Comparison of ENCODE assay signal across 9 cellular contexts in the genomic region with DNA sequence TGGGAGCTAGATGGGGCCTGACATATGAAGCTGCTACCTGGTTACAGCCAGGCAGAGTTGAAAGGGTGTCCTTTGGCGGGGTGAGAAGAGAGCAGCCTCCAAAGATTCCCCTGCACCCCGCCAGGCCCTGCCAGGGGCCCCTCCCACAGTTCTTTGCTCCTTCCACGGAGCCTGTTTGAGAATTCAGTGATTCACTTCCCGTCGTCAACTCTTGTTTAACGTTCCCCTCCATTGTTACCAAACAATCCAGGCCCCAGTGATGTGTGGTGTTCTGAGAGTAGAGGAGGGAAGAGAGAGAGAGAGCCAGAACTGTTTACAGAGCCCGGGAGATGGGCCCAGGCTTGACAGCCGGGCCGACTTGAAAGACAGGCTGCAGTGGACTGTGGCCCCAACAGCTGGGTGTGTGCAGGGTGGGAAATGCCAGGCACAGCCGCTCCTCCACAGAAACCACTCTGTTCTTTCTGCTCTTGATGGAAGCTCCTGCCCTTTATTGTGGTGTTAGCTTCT.
A peak's percentile ranks its signal among the peaks of the same experiment; 100 is the strongest.
DNase-seq lines count a peak whose midpoint lies in the region; ATAC-seq, FAIRE-seq and TF ChIP-seq lines count a peak whose summit lies in the region.
"Had no signal": no experiment of that assay in that cellular context is flagged by ENCODE, and none has a peak within 500 bp of the region (broad histone marks: within the 10 kb centered on the region; RNA-seq: fewer than 3 reads in every experiment).

No MANE protein-coding gene starts in this region.

- no peaks in the 10 kb centered on the region for H3K36me3 ChIP-seq in mesodermal cell (ENCODE audit: control insufficient read depth, insufficient read depth, low read length)
- no peaks in the 10 kb centered on the region for H3K36me3 ChIP-seq in thyroid gland
- H3K36me3 ChIP-seq in Karpas-422 (ENCODE audit: insufficient read depth, low read length): no peaks in the 10 kb centered on the region
- H3K36me3 ChIP-seq: HAP-1 had no signal

- peaks cover 86% of the 10 kb centered on the region for H3K4me1 ChIP-seq in mesodermal cell (ENCODE audit: control insufficient read depth, insufficient read depth, low read length, poor library complexity, severe bottlenecking)
- peaks cover 80 to 95% of the 10 kb centered on the region in 2 donors for H3K4me1 ChIP-seq in thyroid gland
- H3K4me1 ChIP-seq in Karpas-422 (ENCODE audit: low read length): peaks cover under 1% of the 10 kb centered on the region

- no peak for FAIRE-seq in RCC 7860 (lab: Jason Lieb, UNC)

- no peak overlapping the region for H3K9ac ChIP-seq in Karpas-422 (ENCODE audit: low read length)

- no peak for ATAC-seq in HG02970 (IDR thresholded peaks at IDR 0.05; ENCODE audit: low FRiP score, unreplicated experiment)

- intact Hi-C loops in thyroid gland (cut with DNase I): loop anchor here (5.0 kb wide), 1 partner anchor 80 kb away; the partner anchor contains the start of gene SMAD3

- no peaks in the 10 kb centered on the region for H3K9me3 ChIP-seq in mesodermal cell (ENCODE audit: control insufficient read depth, low read length)
- H3K9me3 ChIP-seq in thyroid gland: no peaks in the 10 kb centered on the region
- H3K9me3 ChIP-seq in Karpas-422 (ENCODE audit: low read length): no peaks in the 10 kb centered on the region
- H3K9me3 ChIP-seq: HAP-1 had no signal

- DNase-seq in DMS53 (lab: John Stamatoyannopoulos, UW) (peak; percentile 90), RCC 7860 (ENCODE audit: low spot score) (peak; percentile 85), coronary artery (ENCODE audit: low spot score) (no peak), thyroid gland (peak in 1 of 2 donors; percentile 59), Karpas-422 (no peak), D341Med (ENCODE audit: low spot score) (no peak)

- peak overlapping the region; percentile 61 to 81 for H3K27ac ChIP-seq in coronary artery
- peak overlapping the region; percentile 94 for H3K27ac ChIP-seq in mesodermal cell (ENCODE audit: low read depth, low read length, severe bottlenecking)
- peak overlapping the region; percentile 85 to 92 (median 87) for H3K27ac ChIP-seq in thyroid gland
- H3K27ac ChIP-seq in Karpas-422 (ENCODE audit: low read length): no peak overlapping the region

- H3K4me2 ChIP-seq in Karpas-422 (ENCODE audit: low read depth, low read length, poor library complexity, severe bottlenecking): no peak overlapping the region

- no peaks in the 10 kb centered on the region for H3K9me2 ChIP-seq in Karpas-422 (replicated peaks; ENCODE audit: insufficient read depth, low read length)

- H3K4me3 ChIP-seq in coronary artery (no peak overlapping the region), mesodermal cell (ENCODE audit: extremely low read depth, insufficient read depth, low read length, poor library complexity, severe bottlenecking) (no peak overlapping the region), thyroid gland (replicated peaks in 1 of 3) (no peak overlapping the region), Karpas-422 (ENCODE audit: low read length) (no peak overlapping the region)
- H3K4me3 ChIP-seq: HAP-1 had no signal

- H2AFZ ChIP-seq in Karpas-422 (ENCODE audit: low read length): no peak overlapping the region

- TF ChIP-seq CTCF in coronary artery (IDR thresholded peaks at IDR 0.05) (no peak), thyroid gland (IDR thresholded peaks at IDR 0.05) (no peak)

- H3K79me2 ChIP-seq in Karpas-422 (ENCODE audit: low read length): no peaks in the 10 kb centered on the region

- no peak for TF ChIP-seq POLR2A in thyroid gland (IDR thresholded peaks at IDR 0.05)

- no peaks in the 10 kb centered on the region for H3K27me3 ChIP-seq in thyroid gland
- no peaks in the 10 kb centered on the region for H3K27me3 ChIP-seq in Karpas-422 (ENCODE audit: low read length)

- 39 to 60% methylated on average over 2 to 6 of the region's 10 CpGs for WGBS in mesodermal cell (ENCODE audit: insufficient coverage in 2 of 2), 2 experiments
- 35 to 40% methylated on average over 10 of the region's 10 CpGs for WGBS in thyroid gland, 2 donors

- peaks cover 78% of the 10 kb centered on the region for H4K20me1 ChIP-seq in Karpas-422 (ENCODE audit: insufficient read depth, low read depth, low read length)

Comparison
In these comparisons a context has a peak if more than half of its experiments do, and no peak if none do; other contexts are left out.
1. DNase-seq: peak in DMS53 (single experiment) and RCC 7860 (single experiment); none in coronary artery (single experiment), Karpas-422 (single experiment) and D341Med (single experiment).